1 cellular context compared by ENCODE assay signal in genomic region chr15:42723068-42723467, GRCh38.
TF ChIP-seq lines count a peak whose summit lies in the region.

No MANE protein-coding gene starts in this region.

TF ChIP-seq in WTC11, 78 proteins besides CTCF, POLR2A, EP300 and RAD21 (continued from another document):
- TF ChIP-seq, protein P1, sequence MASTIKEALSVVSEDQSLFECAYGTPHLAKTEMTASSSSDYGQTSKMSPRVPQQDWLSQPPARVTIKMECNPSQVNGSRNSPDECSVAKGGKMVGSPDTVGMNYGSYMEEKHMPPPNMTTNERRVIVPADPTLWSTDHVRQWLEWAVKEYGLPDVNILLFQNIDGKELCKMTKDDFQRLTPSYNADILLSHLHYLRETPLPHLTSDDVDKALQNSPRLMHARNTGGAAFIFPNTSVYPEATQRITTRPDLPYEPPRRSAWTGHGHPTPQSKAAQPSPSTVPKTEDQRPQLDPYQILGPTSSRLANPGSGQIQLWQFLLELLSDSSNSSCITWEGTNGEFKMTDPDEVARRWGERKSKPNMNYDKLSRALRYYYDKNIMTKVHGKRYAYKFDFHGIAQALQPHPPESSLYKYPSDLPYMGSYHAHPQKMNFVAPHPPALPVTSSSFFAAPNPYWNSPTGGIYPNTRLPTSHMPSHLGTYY (CRISPR knock-in tag; IDR thresholded peaks at IDR 0.05) = no peak
TF ChIP-seq in WTC11: peak in this region for 0.
